In genomic region chr9:95027914-95028854, GRCh38 we compare ENCODE assay signal across 12 cellular contexts.
DNase-seq lines count a peak whose midpoint lies in the region; TF ChIP-seq lines count a peak whose summit lies in the region.
"Had no signal": no experiment of that assay in that cellular context is flagged by ENCODE, and none has a peak within 500 bp of the region (broad histone marks: within the 10 kb centered on the region; RNA-seq: fewer than 3 reads in every experiment).

No MANE protein-coding gene starts in this region.

- peaks cover 9% of the 10 kb centered on the region for H3K4me1 Mint-ChIP-seq in activated CD4-positive, alpha-beta T cell treated with anti-CD3 and anti-CD28 coated beads, Interleukin-2, amount 10 ng/mL, durations not matched to agents 24 days and 14 days
- H3K4me1 Mint-ChIP-seq in chondrocyte (ENCODE audit: low read depth), result peaks cover 94% of the 10 kb centered on the region

- H3K9ac ChIP-seq in neuronal stem cell (ENCODE audit: low read depth, low read length, poor library complexity), result no peak overlapping the region

- no peak overlapping the region for H4K8ac ChIP-seq in neuronal stem cell (ENCODE audit: low read depth, low read length)

- intact Hi-C loops in activated CD4-positive, alpha-beta T cell treated with anti-CD3 and anti-CD28 coated beads, Interleukin-2, amount 10 ng/mL, durations not matched to agents 24 days and 14 days (cut with micrococcal nuclease), result no loop called here
- intact Hi-C loops in uterus (cut with DNase I; ENCODE audit: low total_unique reads), result no loop called here
- intact Hi-C loops in A673 (cut with micrococcal nuclease; ENCODE audit: unreplicated experiment), result no loop called here

- no TSS peak for BruUV-seq in A673 (replicated peaks; lab: Mats Ljungman, UMichigan)

- no peak for TF ChIP-seq CTCF in chondrocyte (IDR thresholded peaks at IDR 0.05)
- no peak for TF ChIP-seq CTCF in uterus (IDR thresholded peaks at IDR 0.05)
- TF ChIP-seq CTCF in A673 (conservative IDR thresholded peaks at IDR 0.05; ENCODE audit: low read depth, low read length), result no peak

- H4K91ac ChIP-seq in neuronal stem cell (ENCODE audit: low read depth, low read length, poor library complexity), result no peak overlapping the region

- H2BK5ac ChIP-seq in neuronal stem cell (ENCODE audit: low read length), result no peak overlapping the region

- H3K27me3 Mint-ChIP-seq in activated CD4-positive, alpha-beta T cell treated with anti-CD3 and anti-CD28 coated beads, Interleukin-2, amount 10 ng/mL, durations not matched to agents 24 days and 14 days, result no peaks in the 10 kb centered on the region
- no peaks in the 10 kb centered on the region for H3K27me3 Mint-ChIP-seq in chondrocyte (ENCODE audit: low read depth)

- no peak overlapping the region for H2BK15ac ChIP-seq in neuronal stem cell (ENCODE audit: low read length)

- H2BK12ac ChIP-seq in neuronal stem cell (ENCODE audit: low read length), result no peak overlapping the region

- POLR2A ChIA-PET in A673 (lab: Charles Lee; ENCODE audit: low non-redundant PET), result no interaction called here

- no peak overlapping the region for H2AK5ac ChIP-seq in neuronal stem cell (ENCODE audit: low read depth, low read length)

- no peak overlapping the region for H3K4me2 ChIP-seq in neuronal stem cell (ENCODE audit: insufficient read depth, low read length, poor library complexity, severe bottlenecking)

- no peak overlapping the region for H3K14ac ChIP-seq in neuronal stem cell (ENCODE audit: low read length)

- no CpG with 5 or more reads among the region's 11 CpGs for WGBS in neuronal stem cell (ENCODE audit: extremely low coverage in 2 of 2, insufficient read length in 2 of 2, insufficient replicate concordance in 1 of 2), 2 donors

- no peak for TF ChIP-seq POLR2A in uterus (IDR thresholded peaks at IDR 0.05)

- H3K36me3 ChIP-seq in neuronal stem cell (replicated peaks in 1 of 2; ENCODE audit: control insufficient read depth in 2 of 2, insufficient read depth in 2 of 2, low read length in 2 of 2) (peaks cover 0 to 9% of the 10 kb centered on the region in 2 donors), uterus (no peaks in the 10 kb centered on the region), A673 (ENCODE audit: insufficient read depth, low read length, poor library complexity, severe bottlenecking) (no peaks in the 10 kb centered on the region)

- no peak overlapping the region for H3K4me3 Mint-ChIP-seq in activated CD4-positive, alpha-beta T cell treated with anti-CD3 and anti-CD28 coated beads, Interleukin-2, amount 10 ng/mL, durations not matched to agents 24 days and 14 days
- H3K4me3 Mint-ChIP-seq in chondrocyte (ENCODE audit: unreplicated experiment), result no peak overlapping the region

- H2BK120ac ChIP-seq in neuronal stem cell (ENCODE audit: low read depth, low read length), result no peak overlapping the region

- H3K4ac ChIP-seq in neuronal stem cell (ENCODE audit: low read length), result no peak overlapping the region

- CTCF ChIA-PET in A673 (lab: Charles Lee), result no interaction called here

- peak; percentile 2 for DNase-seq in activated CD4-positive, alpha-beta T cell treated with anti-CD3 and anti-CD28 coated beads, Interleukin-2, amount 10 ng/mL, durations not matched to agents 24 days and 14 days
- no peak for DNase-seq in activated CD4-positive, alpha-beta T cell treated with anti-CD3 and anti-CD28 coated beads, Interleukin-2, amount 50 U/mL, for 48 hours
- DNase-seq in chondrocyte (ENCODE audit: low spot score), result no peak
- DNase-seq in neuronal stem cell (ENCODE audit: low spot score), result no peak
- DNase-seq in uterus, result no peak
- no peak for DNase-seq in A673 (ENCODE audit: low spot score)
- no peak for DNase-seq in NK-92 (lab: John Stamatoyannopoulos, UW; ENCODE audit: unreplicated experiment)
- no peak for DNase-seq in NK-92 treated with Interleukin-12 subunit alpha and Interleukin-12 subunit beta, amount 100 ng/mL, for 24 hours (lab: John Stamatoyannopoulos, UW)
- DNase-seq: amygdala, KBM-7, testis, WERI-Rb-1 had no signal

- no peak overlapping the region for H3K4me3 ChIP-seq in neuronal stem cell (ENCODE audit: low read length in 2 of 2)
- no peak overlapping the region for H3K4me3 ChIP-seq in uterus
- no peak overlapping the region for H3K4me3 ChIP-seq in A673 (ENCODE audit: low read depth, low read length, poor library complexity, severe bottlenecking)
- H3K4me3 ChIP-seq: testis had no signal

- peak overlapping the region; percentile 13 for H3K18ac ChIP-seq in neuronal stem cell (ENCODE audit: low read length)

- H3K36me3 Mint-ChIP-seq in activated CD4-positive, alpha-beta T cell treated with anti-CD3 and anti-CD28 coated beads, Interleukin-2, amount 10 ng/mL, durations not matched to agents 24 days and 14 days (ENCODE audit: low read depth), result peaks cover 5% of the 10 kb centered on the region
- H3K36me3 Mint-ChIP-seq in chondrocyte (ENCODE audit: low read depth), result peaks cover 20% of the 10 kb centered on the region

- no peaks in the 10 kb centered on the region for H3K79me1 ChIP-seq in neuronal stem cell (ENCODE audit: low read depth, low read length)

- H3K4me1 ChIP-seq in neuronal stem cell (ENCODE audit: control insufficient read depth in 2 of 2, insufficient read depth in 1 of 2, low read depth in 1 of 2, low read length in 2 of 2) (peaks cover 14 to 33% of the 10 kb centered on the region in 2 donors), uterus (peaks cover 12 to 39% of the 10 kb centered on the region in 2 donors), A673 (ENCODE audit: insufficient read depth, low read length, poor library complexity, severe bottlenecking) (peaks cover 39% of the 10 kb centered on the region)

- H3K9me3 ChIP-seq in neuronal stem cell (replicated peaks in 1 of 2; ENCODE audit: control insufficient read depth in 2 of 2, insufficient read depth in 1 of 2, low read depth in 1 of 2, low read length in 2 of 2) (no peaks in the 10 kb centered on the region), uterus (no peaks in the 10 kb centered on the region), A673 (ENCODE audit: low read depth, low read length, poor library complexity, severe bottlenecking) (no peaks in the 10 kb centered on the region)
- H3K9me3 ChIP-seq: testis had no signal

- no peak overlapping the region for H3K27ac ChIP-seq in neuronal stem cell (replicated peaks; ENCODE audit: low read length)
- H3K27ac ChIP-seq in uterus, result peak overlapping the region; percentile 32 to 100
- H3K27ac ChIP-seq in A673 (ENCODE audit: low read depth, low read length, poor library complexity, severe bottlenecking), result no peak overlapping the region
- H3K27ac ChIP-seq: testis, WERI-Rb-1 had no signal

- H3K9me3 Mint-ChIP-seq in activated CD4-positive, alpha-beta T cell treated with anti-CD3 and anti-CD28 coated beads, Interleukin-2, amount 10 ng/mL, durations not matched to agents 24 days and 14 days, result no peaks in the 10 kb centered on the region
- no peaks in the 10 kb centered on the region for H3K9me3 Mint-ChIP-seq in chondrocyte (ENCODE audit: low read depth)

- no peak overlapping the region for H2AFZ ChIP-seq in neuronal stem cell (ENCODE audit: low read length)

- H3K23ac ChIP-seq in neuronal stem cell (ENCODE audit: low read depth, low read length, poor library complexity), result no peak overlapping the region

- no peaks in the 10 kb centered on the region for H3K27me3 ChIP-seq in neuronal stem cell (ENCODE audit: control insufficient read depth in 3 of 3, insufficient read depth in 3 of 3, low read depth in 1 of 3, low read length in 3 of 3)
- no peaks in the 10 kb centered on the region for H3K27me3 ChIP-seq in uterus
- H3K27me3 ChIP-seq in A673 (replicated peaks; ENCODE audit: insufficient read depth, low read depth, low read length, poor library complexity), result no peaks in the 10 kb centered on the region
- H3K27me3 ChIP-seq: testis had no signal

- no peak overlapping the region for H3K27ac Mint-ChIP-seq in activated CD4-positive, alpha-beta T cell treated with anti-CD3 and anti-CD28 coated beads, Interleukin-2, amount 10 ng/mL, durations not matched to agents 24 days and 14 days
- peak overlapping the region; percentile 82 for H3K27ac Mint-ChIP-seq in chondrocyte (ENCODE audit: unreplicated experiment)

Comparison
In these comparisons a context has a peak if more than half of its experiments do, and no peak if none do; other contexts are left out.
1. H3K27ac ChIP-seq: peak in uterus (2 of 2); none in neuronal stem cell (single experiment) and A673 (single experiment).